ENCODE assay signal across 19 cellular contexts in genomic region chr7:132355048-132355447, GRCh38.
"Had no signal": no experiment of that assay in that cellular context is flagged by ENCODE, and none has a peak within 500 bp of the region (broad histone marks: within the 10 kb centered on the region; RNA-seq: fewer than 3 reads in every experiment).

No MANE protein-coding gene starts in this region.

- H3K27ac ChIP-seq: SJCRH30, SK-N-MC had no signal

- ATAC-seq: Panc1, PC-3, Right ventricle myocardium inferior had no signal

- H3K4me3 ChIP-seq: MG63, SJCRH30, SK-N-MC had no signal

- DNase-seq: MG63, NCI-H1092, NCI-H1436, NCI-H187, NCI-H2029, NCI-H2081 treated with DMSO at 0.1 percent for 48 hours, NCI-H2171, NCI-H226, NCI-H446, NCI-H510A, NCI-H524 treated with DMSO at 0.1 percent for 48 hours, NCI-H69, NCI-H774, PC-3, SHP77 treated with DMSO at 0.1 percent for 48 hours, SJCRH30 had no signal

- H3K27me3 ChIP-seq: MG63, SJCRH30 had no signal

- H3K9me3 ChIP-seq: MG63, SJCRH30 had no signal

- H3K4me1 ChIP-seq: SJCRH30 had no signal

- H3K36me3 ChIP-seq: MG63, SJCRH30 had no signal
